In the genomic region with DNA sequence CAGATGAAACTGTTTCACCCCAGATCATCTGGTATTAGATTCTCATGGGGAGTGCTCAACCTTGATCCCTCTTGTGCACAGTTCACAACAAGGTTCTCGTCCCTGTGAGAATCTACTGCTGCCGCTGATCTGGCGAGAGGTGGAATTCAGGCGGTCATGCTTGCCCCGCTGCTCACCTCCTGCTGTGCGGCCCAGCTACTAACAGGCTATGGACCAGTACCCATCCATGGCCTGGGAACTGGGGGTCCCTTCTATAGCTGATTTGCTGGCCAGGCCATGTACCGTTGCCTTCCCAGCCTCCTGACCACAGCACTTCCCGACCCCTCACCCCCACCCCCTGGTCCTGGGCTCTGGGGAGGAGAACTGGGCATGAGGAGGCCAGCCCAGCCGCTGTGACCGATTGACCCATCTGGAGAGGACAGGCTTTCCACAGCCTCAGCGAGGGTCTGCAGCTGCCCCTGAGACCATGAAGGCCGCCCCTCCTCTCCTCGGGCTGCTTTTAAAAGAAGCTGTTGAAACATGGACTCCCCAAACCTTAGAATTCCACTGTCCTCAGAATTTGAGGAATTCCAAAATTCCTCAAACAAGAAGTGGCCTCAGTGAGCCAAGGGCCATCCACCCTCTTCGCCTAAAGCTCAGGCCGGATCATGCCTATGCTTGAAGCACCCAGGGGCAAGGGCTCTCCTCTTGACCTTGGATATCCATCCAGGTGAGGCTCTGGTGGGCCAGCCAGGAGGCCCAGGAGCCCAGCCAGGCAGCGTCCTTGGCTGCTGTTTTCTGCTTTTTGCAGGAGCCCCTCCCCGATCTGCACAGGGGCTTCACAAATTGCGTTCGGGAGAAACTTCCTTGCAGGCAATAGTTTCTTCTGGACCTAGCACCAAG, we compare ENCODE assay signal across 14 cellular contexts. TPM values are rescaled to one million over a fixed set of nuclear protein-coding genes. Genes with fewer than 3 reads are reported as not detected.
DNase-seq lines count a peak whose midpoint lies in the region; ATAC-seq and TF ChIP-seq lines count a peak whose summit lies in the region.
"Had no signal": no experiment of that assay in that cellular context is flagged by ENCODE, and none has a peak within 500 bp of the region (broad histone marks: within the 10 kb centered on the region; RNA-seq: fewer than 3 reads in every experiment).

No MANE protein-coding gene starts in this region.

- in situ Hi-C loops in Panc1 (cut with HindIII; ENCODE audit: low pct_unique_long_range_greater_than_20kb, low sequenced_read_pairs): no loop called here

- H3K79me2 ChIP-seq in smooth muscle cell (ENCODE audit: low read depth): peaks cover 15% of the 10 kb centered on the region

- no TSS peak for BruUV-seq in Panc1 (replicated peaks; lab: Mats Ljungman, UMichigan)

- no peaks in the 10 kb centered on the region for H3F3A ChIP-seq in smooth muscle cell (ENCODE audit: low read depth)

- TF ChIP-seq CTCF in Panc1 (IDR thresholded peaks at IDR 0.05): no peak
- TF ChIP-seq CTCF in smooth muscle cell (IDR thresholded peaks at IDR 0.05; ENCODE audit: borderline replicate concordance, insufficient read depth, poor library complexity, severe bottlenecking): no peak

- intact Hi-C loops in Panc1 (cut with micrococcal nuclease; ENCODE audit: unreplicated experiment): no loop called here
- intact Hi-C loops in right cardiac atrium (cut with DNase I): no loop called here

- H3K27me3 ChIP-seq in H7 (ENCODE audit: control insufficient read depth, insufficient read depth, low read length): peaks cover 27% of the 10 kb centered on the region
- no peaks in the 10 kb centered on the region for H3K27me3 ChIP-seq in Panc1 (ENCODE audit: control insufficient read depth, insufficient read depth, low read length)
- no peaks in the 10 kb centered on the region for H3K27me3 ChIP-seq in right cardiac atrium (ENCODE audit: control insufficient read depth, insufficient read depth)
- no peaks in the 10 kb centered on the region for H3K27me3 ChIP-seq in smooth muscle cell (ENCODE audit: low read depth)

- DNase-seq in H7 (peak; percentile 67), Panc1 (ENCODE audit: low read depth, low spot score) (no peak), right cardiac atrium (peak; percentile 11 to 45 (median 30)), smooth muscle cell (lab: John Stamatoyannopoulos, UW; ENCODE audit: unreplicated experiment) (no peak), NCI-H1694 (lab: John Stamatoyannopoulos, UW) (no peak), dedifferentiated amniotic fluid mesenchymal stem cell (ENCODE audit: extremely low spot score) (no peak)
- DNase-seq: activated naive CD4-positive, alpha-beta T cell treated with anti-CD3 and anti-CD28 coated beads for 36 hours; COR-L47; endodermal cell; NCI-H345; stimulated activated CD4-positive, alpha-beta T cell treated with anti-CD3 and anti-CD28 coated beads, Interleukin-1b, Interleukin-23, amount 100 ng/mL, for 48 hours; WERI-Rb-1 had no signal

- H3K9me3 ChIP-seq in Panc1 (ENCODE audit: control insufficient read depth, insufficient read depth, low read depth, low read length) (no peaks in the 10 kb centered on the region), right cardiac atrium (ENCODE audit: control insufficient read depth, low read length) (no peaks in the 10 kb centered on the region), smooth muscle cell (replicated peaks; ENCODE audit: low read depth) (no peaks in the 10 kb centered on the region)
- H3K9me3 ChIP-seq: tibial artery had no signal

- H3K36me3 ChIP-seq in H7 (replicated peaks; ENCODE audit: control insufficient read depth, insufficient read depth, low read length): no peaks in the 10 kb centered on the region
- no peaks in the 10 kb centered on the region; the same call in 1 of the 2 replicates for H3K36me3 ChIP-seq in Panc1 (ENCODE audit: control insufficient read depth, insufficient read depth, low read length)
- no peaks in the 10 kb centered on the region for H3K36me3 ChIP-seq in smooth muscle cell (ENCODE audit: low read depth)
- H3K36me3 ChIP-seq: tibial artery, WERI-Rb-1 had no signal

- CTCF ChIA-PET in Panc1 (lab: Charles Lee): interaction anchor here (0.8 kb wide), 1 partner anchor 1395 kb away, joined by 3 read pairs; no protein-coding TSS in a partner anchor

- H3K4me1 ChIP-seq in Panc1 (ENCODE audit: control insufficient read depth, insufficient read depth, low read length): peaks cover 55% of the 10 kb centered on the region
- peaks cover 3% of the 10 kb centered on the region for H3K4me1 ChIP-seq in right cardiac atrium (ENCODE audit: control insufficient read depth, insufficient read depth, low read length)
- H3K4me1 ChIP-seq in smooth muscle cell (ENCODE audit: low read depth): peaks cover 6% of the 10 kb centered on the region

- no peak overlapping the region for H2AFZ ChIP-seq in smooth muscle cell (ENCODE audit: low read depth)

- H3K4me3 ChIP-seq in H7 (ENCODE audit: insufficient read depth, low read depth, low read length) (no peak overlapping the region), Panc1 (ENCODE audit: low read depth in 2 of 2, low read length in 2 of 2) (peak overlapping the region; percentile 84 to 98), right cardiac atrium (ENCODE audit: low read length) (no peak overlapping the region), smooth muscle cell (no peak overlapping the region)

- peaks cover 25% of the 10 kb centered on the region for H4K20me1 ChIP-seq in smooth muscle cell (ENCODE audit: low read depth)

- 91% methylated on average over 19 of the region's 19 CpGs for WGBS in right cardiac atrium
- WGBS in smooth muscle cell (ENCODE audit: low lambda C conversion rate): 92% methylated on average over 19 of the region's 19 CpGs

- H3K9ac ChIP-seq in smooth muscle cell (ENCODE audit: low read depth): no peak overlapping the region

- H3K27ac ChIP-seq in Panc1 (ENCODE audit: low read length) (peak overlapping the region; percentile 87), right cardiac atrium (ENCODE audit: low read length) (no peak overlapping the region), smooth muscle cell (ENCODE audit: low read depth) (no peak overlapping the region)
- H3K27ac ChIP-seq: tibial artery, WERI-Rb-1 had no signal

- ATAC-seq in Panc1 (no peak), right cardiac atrium (no peak), GM21786 (IDR thresholded peaks at IDR 0.05; ENCODE audit: unreplicated experiment) (no peak)

- H3K4me2 ChIP-seq in smooth muscle cell: peak overlapping the region; percentile 98

- POLR2A ChIA-PET in Panc1 (lab: Charles Lee): interaction anchor here (0.6 kb wide), 1 partner anchor 65 kb away, joined by 3 read pairs; a partner anchor contains a TSS

RNA-seq across cellular contexts. Expression of a gene that starts 2.4 kb away (rescaled TPM):
- 5.1 and 13.1 TPM in 2 replicates for total RNA-seq in H7 (2014; rRNA removed; shearing (Covaris generic))
- 195 TPM for total RNA-seq in Panc1 (2021; ENCODE audit: unreplicated experiment)
- 286 TPM for polyA plus RNA-seq in Panc1 (2012; ENCODE audit: insufficient read length)
- total RNA-seq in right cardiac atrium: 1 to 10 TPM in 1 of 4 donors, under 1 TPM in 2, not detected in 1; 0.57 to 2.1 (median 0.74) TPM
- 2.0 TPM for polyA plus RNA-seq in right cardiac atrium
- total RNA-seq in smooth muscle cell: 11.0 and 21.8 TPM in 2 replicates
- polyA plus RNA-seq in smooth muscle cell: 89.3 and 90.7 TPM in 2 replicates

RNA-seq across cellular contexts. Expression of a gene that starts 41.3 kb away (rescaled TPM):
- total RNA-seq in H7 (2014; rRNA removed; shearing (Covaris generic)): 58.4 and 60.9 TPM in 2 replicates
- 4.6 TPM for total RNA-seq in Panc1 (2021; ENCODE audit: unreplicated experiment)
- polyA plus RNA-seq in Panc1 (2012; ENCODE audit: insufficient read length): 10.9 TPM
- 10 to 100 TPM; 16.1 to 26.3 (median 21.4) TPM for total RNA-seq in right cardiac atrium
- polyA plus RNA-seq in right cardiac atrium: 27.6 TPM
- 171 and 194 TPM in 2 replicates for total RNA-seq in smooth muscle cell
- 303 and 392 TPM in 2 replicates for polyA plus RNA-seq in smooth muscle cell

Comparison
In these comparisons a context has a peak if more than half of its experiments do, and no peak if none do; other contexts are left out.
1. DNase-seq: peak in H7 (single experiment) and right cardiac atrium (3 of 3); none in Panc1 (single experiment), smooth muscle cell (single experiment), NCI-H1694 (single experiment) and dedifferentiated amniotic fluid mesenchymal stem cell (single experiment).
2. H3K4me3 ChIP-seq: peak in Panc1 (2 of 2); none in H7 (single experiment), right cardiac atrium (single experiment) and smooth muscle cell (single experiment).